In genomic region chr18:58557013-58557435, GRCh38 we compare ENCODE assay signal across 12 cellular contexts.
DNase-seq lines count a peak whose midpoint lies in the region; ATAC-seq and TF ChIP-seq lines count a peak whose summit lies in the region.
"Had no signal": no experiment of that assay in that cellular context is flagged by ENCODE, and none has a peak within 500 bp of the region (broad histone marks: within the 10 kb centered on the region; RNA-seq: fewer than 3 reads in every experiment).

No MANE protein-coding gene starts in this region.

- H4K20me1 ChIP-seq in osteoblast (ENCODE audit: insufficient read depth, low read length) = peaks cover 65% of the 10 kb centered on the region

- H3K4me2 ChIP-seq in osteoblast (ENCODE audit: insufficient read depth, low read length) = no peak overlapping the region

- no peak overlapping the region for H3K27ac Mint-ChIP-seq in HFFc6

- H2AFZ ChIP-seq in osteoblast (ENCODE audit: low read length) = no peak overlapping the region

- peaks cover 67% of the 10 kb centered on the region for H3K79me2 ChIP-seq in osteoblast (ENCODE audit: insufficient read depth, low read length)

- H3K27ac ChIP-seq in heart left ventricle = peak overlapping the region; percentile 70 to 99 (median 88)
- H3K27ac ChIP-seq in osteoblast (ENCODE audit: low read depth, low read length) = no peak overlapping the region
- H3K27ac ChIP-seq: ascending aorta had no signal

- no peaks in the 10 kb centered on the region for H3K27me3 ChIP-seq in heart left ventricle
- H3K27me3 ChIP-seq in osteoblast (ENCODE audit: insufficient read depth, low read length) = no peaks in the 10 kb centered on the region
- H3K27me3 ChIP-seq: ascending aorta had no signal

- H3K36me3 ChIP-seq in heart left ventricle = no peaks in the 10 kb centered on the region
- peaks cover 22% of the 10 kb centered on the region for H3K36me3 ChIP-seq in osteoblast (ENCODE audit: insufficient read depth, low read length)
- H3K36me3 ChIP-seq: ascending aorta had no signal

- TF ChIP-seq POLR2A in heart left ventricle (IDR thresholded peaks at IDR 0.05) = no peak

- no peaks in the 10 kb centered on the region for H3K9me3 ChIP-seq in heart left ventricle
- H3K9me3 ChIP-seq in osteoblast (ENCODE audit: low read depth, low read length) = no peaks in the 10 kb centered on the region
- H3K9me3 ChIP-seq: ascending aorta had no signal

- no peaks in the 10 kb centered on the region; the same call in none of the 2 replicates for H3K27me3 Mint-ChIP-seq in HFFc6 (ENCODE audit: insufficient read depth)

- H3K4me3 Mint-ChIP-seq in HFFc6 = no peak overlapping the region

- DNase-seq in Right ventricle myocardium inferior (ENCODE audit: missing footprints) (peak; percentile 73), cardiac septum (ENCODE audit: low spot score) (no peak), heart left ventricle (peak in 4 of 5 donors; percentile 37 to 69 (median 50)), CD1c-positive myeloid dendritic cell (ENCODE audit: extremely low spot score) (no peak), osteoblast (ENCODE audit: insufficient read length, low spot score, missing footprints) (no peak), HFFc6 (no peak)
- DNase-seq: activated T-cell treated with anti-CD3 and anti-CD28 coated beads, Interleukin-2, amount 50 U/mL, for 1 hour; DMS153; stimulated activated CD8-positive, alpha-beta memory T cell treated with anti-CD3 and anti-CD28 coated beads, Interleukin-4, amount 100 ng/mL, for 48 hours had no signal

- peaks cover 5% of the 10 kb centered on the region for H3K9me3 Mint-ChIP-seq in HFFc6

- H3K4me1 ChIP-seq in heart left ventricle (peaks cover 0 to 38% (median 6%) of the 10 kb centered on the region in 12 donors), osteoblast (ENCODE audit: insufficient read depth, low read length) (peaks cover 13% of the 10 kb centered on the region)
- H3K4me1 ChIP-seq: ascending aorta had no signal

- 52 to 73% (median 59%) methylated on average over 6 to 7 of the region's 7 CpGs for WGBS in heart left ventricle, 4 donors

- TF ChIP-seq CTCF in heart left ventricle (IDR thresholded peaks at IDR 0.05) = no peak
- TF ChIP-seq CTCF in osteoblast (IDR thresholded peaks at IDR 0.05; ENCODE audit: extremely low read depth, low read depth, low read length) = no peak
- no peak for TF ChIP-seq CTCF in HFFc6 (IDR thresholded peaks at IDR 0.05)

- H3K4me1 Mint-ChIP-seq in HFFc6 (ENCODE audit: low read depth) = peaks cover 40% of the 10 kb centered on the region

- ATAC-seq in Right ventricle myocardium inferior (peak; percentile 79), HG03097 (IDR thresholded peaks at IDR 0.05; ENCODE audit: low FRiP score, unreplicated experiment) (peak; percentile 48), heart left ventricle (peak; percentile 61 to 85 (median 71)), HG02884 (IDR thresholded peaks at IDR 0.05; ENCODE audit: unreplicated experiment) (no peak)

- intact Hi-C loops in Right ventricle myocardium inferior (cut with DNase I) = loop anchor here (2.0 to 5.0 kb wide), 2 partner anchors 36 to 70 kb away; partner anchors contain the start of gene ALPK2
- intact Hi-C loops in cardiac septum (cut with DNase I) = loop anchor here (5.0 kb wide), 1 partner anchor 70 kb away; the partner anchor contains the start of gene ALPK2
- intact Hi-C loops in heart left ventricle (cut with DNase I) = no loop called here

- peaks cover 46% of the 10 kb centered on the region for H3K36me3 Mint-ChIP-seq in HFFc6 (ENCODE audit: low read depth)

- no peak overlapping the region for H3K4me3 ChIP-seq in heart left ventricle
- no peak overlapping the region for H3K4me3 ChIP-seq in osteoblast (ENCODE audit: insufficient read depth, low read length)
- H3K4me3 ChIP-seq: ascending aorta had no signal

Comparison
In these comparisons a context has a peak if more than half of its experiments do, and no peak if none do; other contexts are left out.
1. DNase-seq: peak in Right ventricle myocardium inferior (single experiment) and heart left ventricle (4 of 5); none in cardiac septum (single experiment), CD1c-positive myeloid dendritic cell (single experiment), osteoblast (single experiment) and HFFc6 (single experiment).
2. intact Hi-C loops: an anchor here in Right ventricle myocardium inferior (2.0 to 5.0 kb wide) and cardiac septum (5.0 kb wide); none called in heart left ventricle.